In the genomic region with DNA sequence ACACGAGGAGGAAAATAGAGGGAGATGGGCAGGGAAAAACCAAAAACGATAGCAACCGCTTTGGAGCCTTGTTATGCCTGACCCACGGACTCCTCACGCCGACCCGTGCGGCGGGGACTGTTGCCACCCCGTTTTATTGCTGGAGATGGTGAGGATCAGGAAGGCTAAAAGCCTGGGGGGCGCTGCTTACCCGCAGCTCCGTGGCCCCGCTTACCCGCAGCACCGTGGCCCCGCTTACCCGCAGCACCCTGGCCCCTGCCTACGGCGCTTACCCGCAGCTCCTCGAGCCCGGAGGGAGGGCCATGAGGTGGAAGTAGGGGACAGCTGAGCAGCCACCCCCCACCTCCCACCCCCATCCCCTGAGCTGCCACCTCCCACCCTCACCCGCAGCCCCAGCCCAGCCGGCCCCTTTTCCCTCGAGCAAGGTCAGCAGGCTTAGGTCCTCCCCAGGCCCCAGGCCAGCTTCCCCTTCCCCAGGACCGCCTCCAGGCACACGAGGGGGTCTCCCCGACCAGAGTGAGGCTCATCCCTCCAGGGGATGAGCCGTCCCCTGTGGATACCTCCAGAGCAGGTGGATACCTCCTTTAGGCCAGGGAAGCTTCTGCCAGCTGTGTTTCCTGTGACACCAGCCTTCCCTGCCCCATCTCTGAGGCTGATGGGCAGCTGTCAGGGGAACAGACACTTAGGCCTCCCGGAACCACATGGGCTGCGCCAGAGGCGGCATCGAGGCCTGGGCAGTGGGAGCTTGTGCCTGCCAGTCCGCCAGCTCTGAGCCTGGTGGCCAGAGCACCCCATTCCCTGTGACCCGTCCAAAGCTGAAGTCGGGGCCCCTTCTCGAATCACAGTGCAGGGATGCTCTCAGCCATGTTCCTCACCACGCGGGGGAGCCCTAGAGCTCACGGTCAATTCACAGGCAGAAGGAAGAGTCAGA, we compare ENCODE assay signal across 8 cellular contexts.
A peak's percentile ranks its signal among the peaks of the same experiment; 100 is the strongest.
DNase-seq lines count a peak whose midpoint lies in the region; ATAC-seq, FAIRE-seq and TF ChIP-seq lines count a peak whose summit lies in the region.

No MANE protein-coding gene starts in this region.

- no peaks in the 10 kb centered on the region for H3K9me3 Mint-ChIP-seq in CD4-positive, CD25-positive, alpha-beta regulatory T cell
- H3K9me3 Mint-ChIP-seq in astrocyte (ENCODE audit: unreplicated experiment): no peaks in the 10 kb centered on the region

- DNase-seq in CD4-positive, CD25-positive, alpha-beta regulatory T cell: peak; percentile 51 to 67 (median 58)
- DNase-seq in HK-2 (ENCODE audit: unreplicated experiment) (peak; percentile 71), T-helper 22 cell (ENCODE audit: low read depth) (peak; percentile 17), astrocyte (ENCODE audit: low read depth) (no peak), kidney (peak; percentile 78), NCI-H187 treated with DMSO at 0.1 percent for 48 hours (lab: John Stamatoyannopoulos, UW) (no peak)
- peak; percentile 61 to 78 for DNase-seq in stimulated activated CD4-positive, alpha-beta T cell treated with anti-CD3 and anti-CD28 coated beads, Interleukin-4, amount 100 ng/mL, for 4 hours

- peak overlapping the region in 2 of 4 donors; percentile 30 to 57 for H3K4me3 Mint-ChIP-seq in CD4-positive, CD25-positive, alpha-beta regulatory T cell
- H3K4me3 Mint-ChIP-seq in astrocyte (ENCODE audit: unreplicated experiment): no peak overlapping the region

- intact Hi-C loops in kidney (cut with DNase I): loop anchor here (5.0 kb wide), 1 partner anchor 76 kb away; no protein-coding TSS in a partner anchor

- H3K27ac Mint-ChIP-seq in CD4-positive, CD25-positive, alpha-beta regulatory T cell: peak overlapping the region in 1 of 3 donors; percentile 48
- H3K27ac Mint-ChIP-seq in astrocyte (ENCODE audit: unreplicated experiment): no peak overlapping the region

- peak overlapping the region; percentile 65 for H3K4me2 ChIP-seq in astrocyte (ENCODE audit: low read length)

- peaks cover 36% of the 10 kb centered on the region for H3K27me3 Mint-ChIP-seq in CD4-positive, CD25-positive, alpha-beta regulatory T cell
- H3K27me3 Mint-ChIP-seq in astrocyte (ENCODE audit: low read depth, unreplicated experiment): peaks cover 39% of the 10 kb centered on the region

- peaks cover 0 to 16% (median 8%) of the 10 kb centered on the region in 4 donors for H3K4me1 Mint-ChIP-seq in CD4-positive, CD25-positive, alpha-beta regulatory T cell
- H3K4me1 Mint-ChIP-seq in astrocyte (ENCODE audit: low read depth, unreplicated experiment): peaks cover 10% of the 10 kb centered on the region

- peaks cover 3% of the 10 kb centered on the region for H3K27me3 ChIP-seq in CD4-positive, CD25-positive, alpha-beta regulatory T cell (ENCODE audit: control insufficient read depth, insufficient read depth, low read length)
- H3K27me3 ChIP-seq in astrocyte (ENCODE audit: insufficient read depth, low read length): peaks cover 40% of the 10 kb centered on the region

- H4K20me1 ChIP-seq in astrocyte (ENCODE audit: insufficient read depth, low read length): no peaks in the 10 kb centered on the region

- no peak overlapping the region for H3K9ac ChIP-seq in astrocyte (ENCODE audit: low read length)
- peak overlapping the region in 1 of 2 donors; percentile 34 for H3K9ac ChIP-seq in kidney (ENCODE audit: low read length in 2 of 2)

- FAIRE-seq in astrocyte (lab: Jason Lieb, UNC) (no peak), kidney (lab: Jason Lieb, UNC) (no peak)

- H3K4me3 ChIP-seq in CD4-positive, CD25-positive, alpha-beta regulatory T cell (ENCODE audit: low read depth, low read length): no peak overlapping the region
- H3K4me3 ChIP-seq in astrocyte (ENCODE audit: insufficient read depth, low read depth, low read length) (no peak overlapping the region), kidney (ENCODE audit: low read length in 2 of 2) (peak overlapping the region in 1 of 2 donors; percentile 43)

- ATAC-seq in CD4-positive, CD25-positive, alpha-beta regulatory T cell (ENCODE audit: low read depth in 2 of 2): peak; percentile 46 to 59
- ATAC-seq in GM21825 (IDR thresholded peaks at IDR 0.05; ENCODE audit: unreplicated experiment): no peak

- no peaks in the 10 kb centered on the region for H3K79me2 ChIP-seq in astrocyte (ENCODE audit: insufficient read depth, low read length)

- no peak overlapping the region for H3K27ac ChIP-seq in CD4-positive, CD25-positive, alpha-beta regulatory T cell (ENCODE audit: insufficient read depth, low read length, poor library complexity, severe bottlenecking)
- H3K27ac ChIP-seq in astrocyte (ENCODE audit: low read depth, low read length) (no peak overlapping the region), kidney (ENCODE audit: low read depth in 2 of 2, low read length in 2 of 2) (no peak overlapping the region)

- peaks cover 13% of the 10 kb centered on the region for H3K4me1 ChIP-seq in CD4-positive, CD25-positive, alpha-beta regulatory T cell (ENCODE audit: control insufficient read depth, insufficient read depth, low read length, poor library complexity, severe bottlenecking)
- peaks cover 11% of the 10 kb centered on the region for H3K4me1 ChIP-seq in astrocyte (ENCODE audit: insufficient read depth, low read length)
- peaks cover 3 to 4% of the 10 kb centered on the region in 2 donors for H3K4me1 ChIP-seq in kidney (ENCODE audit: control insufficient read depth in 1 of 2, insufficient read depth in 1 of 2, low read depth in 1 of 2, low read length in 2 of 2)

- peak overlapping the region; percentile 84 for H2AFZ ChIP-seq in astrocyte (ENCODE audit: low read depth, low read length)

- no peaks in the 10 kb centered on the region for H3K36me3 ChIP-seq in CD4-positive, CD25-positive, alpha-beta regulatory T cell (ENCODE audit: control insufficient read depth, insufficient read depth, low read length)
- no peaks in the 10 kb centered on the region for H3K36me3 ChIP-seq in astrocyte (ENCODE audit: insufficient read depth, low read length)
- H3K36me3 ChIP-seq in kidney (ENCODE audit: control insufficient read depth in 1 of 2, insufficient read depth in 2 of 2, low read length in 2 of 2): no peaks in the 10 kb centered on the region

- TF ChIP-seq CTCF in astrocyte (IDR thresholded peaks at IDR 0.05; ENCODE audit: insufficient read depth, low read depth, low read length) (peak; percentile 11), kidney (IDR thresholded peaks at IDR 0.05; ENCODE audit: borderline replicate concordance, extremely low read depth, insufficient read depth) (peak; percentile 54)

- no peaks in the 10 kb centered on the region for H3K9me3 ChIP-seq in CD4-positive, CD25-positive, alpha-beta regulatory T cell (ENCODE audit: control insufficient read depth in 2 of 2, low read length in 2 of 2)
- H3K9me3 ChIP-seq in astrocyte (ENCODE audit: insufficient read depth, low read depth, low read length) (no peaks in the 10 kb centered on the region), kidney (ENCODE audit: control insufficient read depth in 1 of 2, low read length in 2 of 2) (no peaks in the 10 kb centered on the region)

- H3K36me3 Mint-ChIP-seq in CD4-positive, CD25-positive, alpha-beta regulatory T cell: no peaks in the 10 kb centered on the region
- H3K36me3 Mint-ChIP-seq in astrocyte (ENCODE audit: low read depth, unreplicated experiment): no peaks in the 10 kb centered on the region

Comparison
In these comparisons a context has a peak if more than half of its experiments do, and no peak if none do; other contexts are left out.
1. DNase-seq: peak in CD4-positive, CD25-positive, alpha-beta regulatory T cell (3 of 3), HK-2 (single experiment), T-helper 22 cell (single experiment), kidney (single experiment) and stimulated activated CD4-positive, alpha-beta T cell treated with anti-CD3 and anti-CD28 coated beads, Interleukin-4, amount 100 ng/mL, for 4 hours (2 of 2); none in astrocyte (single experiment) and NCI-H187 treated with DMSO at 0.1 percent for 48 hours (single experiment).